17 cellular contexts compared by ENCODE assay signal in genomic region chr9:110580850-110581249, GRCh38. TPM values are rescaled to one million over a fixed set of nuclear protein-coding genes. Genes with fewer than 3 reads are reported as not detected.
DNase-seq lines count a peak whose midpoint lies in the region; ATAC-seq, FAIRE-seq and TF ChIP-seq lines count a peak whose summit lies in the region.
"Had no signal": no experiment of that assay in that cellular context is flagged by ENCODE, and none has a peak within 500 bp of the region (broad histone marks: within the 10 kb centered on the region; RNA-seq: fewer than 3 reads in every experiment).

No MANE protein-coding gene starts in this region.

- peaks cover 9% of the 10 kb centered on the region for H3K4me1 ChIP-seq in iPS-15b (ENCODE audit: control insufficient read depth, insufficient read depth, low read length)
- H3K4me1 ChIP-seq: BLaER1, prostate gland had no signal

- peak; percentile 86 for FAIRE-seq in bronchial epithelial cell (lab: Jason Lieb, UNC)

- H3K4me3 ChIP-seq in bronchial epithelial cell (ENCODE audit: low read depth, low read length) = no peak overlapping the region
- H3K4me3 ChIP-seq in iPS-15b (ENCODE audit: low read depth, low read length) = peak overlapping the region; percentile 80
- H3K4me3 ChIP-seq in skeletal muscle cell (ENCODE audit: low read depth, low read length) = peak overlapping the region; percentile 71
- H3K4me3 ChIP-seq: BLaER1, prostate gland had no signal

- H3K27me3 ChIP-seq in bronchial epithelial cell (ENCODE audit: control insufficient read depth, insufficient read depth, low read length) (peaks cover 8% of the 10 kb centered on the region), iPS-15b (ENCODE audit: control insufficient read depth, insufficient read depth, low read length) (peaks cover 52% of the 10 kb centered on the region)
- H3K27me3 ChIP-seq: BLaER1 had no signal

- no peaks in the 10 kb centered on the region for H3K9me3 ChIP-seq in iPS-15b (ENCODE audit: control insufficient read depth, insufficient read depth, low read length)
- H3K9me3 ChIP-seq: prostate gland had no signal

- DNase-seq in HPDE6-E6E7 (ENCODE audit: extremely low spot score) = peak; percentile 42
- peak; percentile 95 for DNase-seq in bronchial epithelial cell (ENCODE audit: low read depth)
- no peak for DNase-seq in skeletal muscle cell (ENCODE audit: low read depth)
- DNase-seq in epidermal melanocyte (ENCODE audit: insufficient read length, low spot score) = no peak
- DNase-seq in occipital lobe (lab: John Stamatoyannopoulos, UW) = no peak
- DNase-seq: activated CD4-positive, CD25-positive, alpha-beta regulatory T cell treated with anti-CD3 and anti-CD28 coated beads, Interleukin-2, amount 50 U/mL, for 72 hours; activated naive CD4-positive, alpha-beta T cell; effector CD8-positive, alpha-beta T cell; islet precursor cell; Karpas-422; NK-92 treated with Interleukin-12 subunit alpha and Interleukin-12 subunit beta, amount 100 ng/mL, for 24 hours; SHP77 had no signal

- H3K36me3 ChIP-seq in bronchial epithelial cell (ENCODE audit: control insufficient read depth, insufficient read depth, low read length) (no peaks in the 10 kb centered on the region), iPS-15b (ENCODE audit: control insufficient read depth, insufficient read depth, low read length) (no peaks in the 10 kb centered on the region)
- H3K36me3 ChIP-seq: BLaER1, prostate gland had no signal

- H3K9ac ChIP-seq in iPS-15b (ENCODE audit: low read depth, low read length) = no peak overlapping the region
- H3K9ac ChIP-seq: BLaER1 had no signal

- TF ChIP-seq CTCF in bronchial epithelial cell (IDR thresholded peaks at IDR 0.05; ENCODE audit: insufficient read depth, low read length, severe bottlenecking) = no peak

- ATAC-seq in GM21529 (IDR thresholded peaks at IDR 0.05; ENCODE audit: unreplicated experiment) = no peak
- ATAC-seq in HG03432 (IDR thresholded peaks at IDR 0.05; ENCODE audit: unreplicated experiment) = no peak

RNA-seq across cellular contexts. Expression of gene SVEP1, which starts 1.3 kb away (rescaled TPM):
- total RNA-seq in bronchial epithelial cell (0.26 and 1.3 TPM in 2 replicates), occipital lobe (5.3 TPM)

Comparison
In these comparisons a context has a peak if more than half of its experiments do, and no peak if none do; other contexts are left out.
1. DNase-seq: peak in HPDE6-E6E7 (single experiment) and bronchial epithelial cell (single experiment); none in skeletal muscle cell (single experiment), epidermal melanocyte (single experiment) and occipital lobe (single experiment).